Comparison of ENCODE assay signal across 23 cellular contexts in the genomic region with DNA sequence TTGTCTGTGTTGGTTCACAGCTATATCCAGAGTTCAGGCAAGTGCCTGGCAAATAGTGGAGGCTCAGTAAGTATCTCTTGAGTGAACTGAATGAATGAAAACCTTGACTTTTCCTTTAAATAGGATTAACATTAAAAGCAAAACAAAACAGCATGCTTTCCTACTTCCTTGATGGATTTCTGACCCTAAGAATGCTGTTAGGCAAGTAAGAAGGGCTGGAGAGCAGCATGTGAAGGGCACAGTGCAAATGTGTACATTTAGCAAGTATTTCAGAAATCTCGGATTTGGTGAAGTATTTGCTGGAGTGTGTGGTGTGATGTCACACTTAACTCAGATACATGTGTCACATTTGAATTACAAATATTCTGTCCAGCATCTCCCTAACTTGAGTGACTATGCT. TPM values are rescaled to one million over a fixed set of nuclear protein-coding genes. Genes with fewer than 3 reads are reported as not detected.
A peak's percentile ranks its signal among the peaks of the same experiment; 100 is the strongest.
DNase-seq lines count a peak whose midpoint lies in the region; ATAC-seq and TF ChIP-seq lines count a peak whose summit lies in the region.
"Had no signal": no experiment of that assay in that cellular context is flagged by ENCODE, and none has a peak within 500 bp of the region (broad histone marks: within the 10 kb centered on the region; RNA-seq: fewer than 3 reads in every experiment).

No MANE protein-coding gene starts in this region.

- DNase-seq in A673 (ENCODE audit: low spot score) (peak; percentile 71), PC-9 (no peak), dorsolateral prefrontal cortex (no peak), midbrain (lab: John Stamatoyannopoulos, UW) (peak; percentile 31), D341Med (ENCODE audit: low spot score) (no peak), NCI-H345 treated with DMSO at 0.1 percent for 48 hours (lab: John Stamatoyannopoulos, UW; ENCODE audit: unreplicated experiment) (no peak), upper lobe of right lung (no peak)
- DNase-seq: CD8-positive, alpha-beta memory T cell; DMS79; GM23248; HCEC 1CT; KG1; NCI-H1092; NCI-H1436 treated with DMSO at 0.1 percent for 48 hours; NCI-H1930; NCI-H226; NCI-H524; NK-92 treated with Interleukin-12 subunit alpha and Interleukin-12 subunit beta, amount 100 ng/mL, for 24 hours; Peyer's patch had no signal

- H3K9me2 ChIP-seq in PC-9 (ENCODE audit: insufficient read depth): no peaks in the 10 kb centered on the region

- H3K4me1 ChIP-seq in A673 (ENCODE audit: insufficient read depth, low read length, poor library complexity, severe bottlenecking) (peaks cover 30% of the 10 kb centered on the region), PC-9 (replicated peaks; ENCODE audit: insufficient read depth) (no peaks in the 10 kb centered on the region), upper lobe of right lung (peaks cover 9% of the 10 kb centered on the region)

- BruUV-seq in A673 (replicated peaks; lab: Mats Ljungman, UMichigan) (no TSS peak), PC-9 (replicated peaks; lab: Mats Ljungman, UMichigan) (no TSS peak)

- H3K27ac ChIP-seq in A673 (ENCODE audit: low read depth, low read length, poor library complexity, severe bottlenecking) (peak overlapping the region; percentile 98), PC-9 (no peak overlapping the region), dorsolateral prefrontal cortex (peak overlapping the region in 50 of 59 donors; percentile 4 to 100 (median 58)), upper lobe of right lung (no peak overlapping the region)
- H3K27ac ChIP-seq: C4-2B, GM23248 had no signal

- H3K4me2 ChIP-seq in PC-9: 0 out of 2 replicates have a peak overlapping the region, but pooled peaks have one; percentile 10

- H2AFZ ChIP-seq in PC-9: no peak overlapping the region
- H2AFZ ChIP-seq: GM23248 had no signal

- no peaks in the 10 kb centered on the region for H3K36me3 ChIP-seq in A673 (ENCODE audit: insufficient read depth, low read length, poor library complexity, severe bottlenecking)
- H3K36me3 ChIP-seq in PC-9 (ENCODE audit: low read depth): no peaks in the 10 kb centered on the region
- no peaks in the 10 kb centered on the region for H3K36me3 ChIP-seq in upper lobe of right lung
- H3K36me3 ChIP-seq: Peyer's patch had no signal

- H3K4me3 ChIP-seq in A673 (ENCODE audit: low read depth, low read length, poor library complexity, severe bottlenecking) (peak overlapping the region; percentile 77), PC-9 (no peak overlapping the region), dorsolateral prefrontal cortex (peak overlapping the region in 52 of 59 donors; percentile 3 to 93 (median 83)), upper lobe of right lung (no peak overlapping the region)
- H3K4me3 ChIP-seq: GM12878, GM23248 had no signal

- H4K20me1 ChIP-seq in PC-9 (ENCODE audit: insufficient read depth): no peaks in the 10 kb centered on the region

- POLR2A ChIA-PET in A673 (lab: Charles Lee; ENCODE audit: low non-redundant PET): no interaction called here
- POLR2A ChIA-PET in PC-9 (lab: Charles Lee; ENCODE audit: unreplicated experiment): no interaction called here

- no peak for ATAC-seq in GM21447 (IDR thresholded peaks at IDR 0.05; ENCODE audit: unreplicated experiment)
- no peak for ATAC-seq in upper lobe of right lung
- ATAC-seq: GM12878 had no signal

- no peaks in the 10 kb centered on the region for H3F3A ChIP-seq in PC-9 (ENCODE audit: insufficient read depth, low read depth)

- no peaks in the 10 kb centered on the region for H3K79me2 ChIP-seq in PC-9 (ENCODE audit: low read depth)

- TF ChIP-seq CTCF in A673 (conservative IDR thresholded peaks at IDR 0.05; ENCODE audit: low read depth, low read length) (no peak), PC-9 (conservative IDR thresholded peaks at IDR 0.05) (no peak), dorsolateral prefrontal cortex (IDR thresholded peaks at IDR 0.05 in 54 of 56, conservative IDR thresholded peaks at IDR 0.05 in 2 of 56; ENCODE audit: low read depth in 1 of 56, partially characterized antibody in 56 of 56) (no peak), upper lobe of right lung (IDR thresholded peaks at IDR 0.05) (no peak)

- no peaks in the 10 kb centered on the region for H3K9me3 ChIP-seq in A673 (ENCODE audit: low read depth, low read length, poor library complexity, severe bottlenecking)
- H3K9me3 ChIP-seq in PC-9 (ENCODE audit: insufficient read depth, low read depth): no peaks in the 10 kb centered on the region
- no peaks in the 10 kb centered on the region for H3K9me3 ChIP-seq in upper lobe of right lung

- H3K27me3 ChIP-seq in A673 (replicated peaks; ENCODE audit: insufficient read depth, low read depth, low read length, poor library complexity) (no peaks in the 10 kb centered on the region), PC-9 (ENCODE audit: insufficient read depth, low read depth) (no peaks in the 10 kb centered on the region), dorsolateral prefrontal cortex (no peaks in the 10 kb centered on the region), upper lobe of right lung (peaks cover 34% of the 10 kb centered on the region)
- H3K27me3 ChIP-seq: Peyer's patch had no signal

- CTCF ChIA-PET in A673 (lab: Charles Lee): no interaction called here
- CTCF ChIA-PET in PC-9 (lab: Charles Lee): no interaction called here

- intact Hi-C loops in A673 (cut with micrococcal nuclease; ENCODE audit: unreplicated experiment): loop anchor here (5.0 kb wide), 3 partner anchors 123 to 1727 kb away; partner anchors contain the start of gene FEZF1
- intact Hi-C loops in PC-9 (cut with micrococcal nuclease; ENCODE audit: unreplicated experiment): no loop called here
- intact Hi-C loops in dorsolateral prefrontal cortex (cut with DNase I): loop anchor here (5.0 kb wide), 3 partner anchors 62 to 123 kb away; no protein-coding TSS in a partner anchor
- intact Hi-C loops in upper lobe of right lung (cut with DNase I): no loop called here

RNA-seq across cellular contexts. Expression of gene TMEM229A, which starts 3.1 kb away (rescaled TPM):
- 22.2 and 24.6 TPM in 2 replicates for total RNA-seq in A673 (2021)
- total RNA-seq in PC-9 (2021): not detected in 2 replicates
- total RNA-seq in dorsolateral prefrontal cortex: 10 to 100 TPM in 41 of 120 experiments, 1 to 10 TPM in 79; 4.5 to 16.4 (median 9.0) TPM
- total RNA-seq in upper lobe of right lung: not detected
- total RNA-seq: A172; CD8-positive, alpha-beta memory T cell; GM12878; GM23248 had no signal

Comparison
In these comparisons a context has a peak if more than half of its experiments do, and no peak if none do; other contexts are left out.
1. DNase-seq: peak in A673 (single experiment) and midbrain (single experiment); none in PC-9 (0 of 2), dorsolateral prefrontal cortex (0 of 10), D341Med (single experiment), NCI-H345 treated with DMSO at 0.1 percent for 48 hours (single experiment) and upper lobe of right lung (single experiment).
2. H3K27ac ChIP-seq: peak in A673 (single experiment) and dorsolateral prefrontal cortex (50 of 59); none in PC-9 (single experiment) and upper lobe of right lung (single experiment).
3. H3K4me3 ChIP-seq: peak in A673 (single experiment) and dorsolateral prefrontal cortex (52 of 59); none in PC-9 (single experiment) and upper lobe of right lung (single experiment).
4. intact Hi-C loops: an anchor here in A673 (5.0 kb wide) and dorsolateral prefrontal cortex (5.0 kb wide); none called in PC-9 and upper lobe of right lung.